Comparison of ENCODE assay signal across 9 cellular contexts in genomic region chr14:49950275-49951250, GRCh38. TPM values are rescaled to one million over a fixed set of nuclear protein-coding genes. Genes with fewer than 3 reads are reported as not detected.
DNase-seq lines count a peak whose midpoint lies in the region; ATAC-seq, FAIRE-seq and TF ChIP-seq lines count a peak whose summit lies in the region.
"Had no signal": no experiment of that assay in that cellular context is flagged by ENCODE, and none has a peak within 500 bp of the region (broad histone marks: within the 10 kb centered on the region; RNA-seq: fewer than 3 reads in every experiment).

No MANE protein-coding gene starts in this region.

- FAIRE-seq in GM12891 (lab: Jason Lieb, UNC): no peak

- TF ChIP-seq POLR2A in breast epithelium (IDR thresholded peaks at IDR 0.05) (no peak), gastroesophageal sphincter (IDR thresholded peaks at IDR 0.05) (no peak), GM12891 (IDR thresholded peaks at IDR 0.05; ENCODE audit: low read depth, low read length) (no peak)

- H3K4me3 ChIP-seq in breast epithelium (peak overlapping the region in 2 of 3 donors; percentile 23 to 34), gastroesophageal sphincter (no peak overlapping the region), HAP-1 (no peak overlapping the region)
- H3K4me3 ChIP-seq: esophagus muscularis mucosa had no signal

- H3K27ac ChIP-seq in breast epithelium: peak overlapping the region; percentile 45 to 80
- no peak overlapping the region for H3K27ac ChIP-seq in gastroesophageal sphincter
- H3K27ac ChIP-seq: esophagus muscularis mucosa had no signal

- WGBS in gastroesophageal sphincter (ENCODE audit: low coverage in 1 of 2), 2 donors: 75 to 85% methylated on average over 2 to 3 of the region's 4 CpGs

- H3K36me3 Mint-ChIP-seq in stimulated activated effector memory CD8-positive, alpha-beta T cell treated with anti-CD3 and anti-CD28 coated beads, Interleukin-12 subunit alpha, Interleukin-12 subunit beta, amount 100 ng/mL, for 72 hours: peaks cover 5% of the 10 kb centered on the region

- intact Hi-C loops in breast epithelium (cut with DNase I; ENCODE audit: low total_unique reads): no loop called here

- H3K4me1 Mint-ChIP-seq in stimulated activated effector memory CD8-positive, alpha-beta T cell treated with anti-CD3 and anti-CD28 coated beads, Interleukin-12 subunit alpha, Interleukin-12 subunit beta, amount 100 ng/mL, for 72 hours: peaks cover 47% of the 10 kb centered on the region

- no peak for TF ChIP-seq EP300 in gastroesophageal sphincter (IDR thresholded peaks at IDR 0.05)

- TF ChIP-seq CTCF in breast epithelium (IDR thresholded peaks at IDR 0.05): no peak
- no peak for TF ChIP-seq CTCF in gastroesophageal sphincter (IDR thresholded peaks at IDR 0.05)

- ATAC-seq in stimulated activated effector memory CD8-positive, alpha-beta T cell treated with anti-CD3 and anti-CD28 coated beads, Interleukin-12 subunit alpha, Interleukin-12 subunit beta, amount 100 ng/mL, for 72 hours: peak; percentile 79
- ATAC-seq in gastroesophageal sphincter: no peak

- in situ Hi-C loops in HAP-1 (cut with MboI; ENCODE audit: low sequenced_read_pairs): no loop called here

- H3K9me3 ChIP-seq in breast epithelium (no peaks in the 10 kb centered on the region), gastroesophageal sphincter (no peaks in the 10 kb centered on the region), HAP-1 (no peaks in the 10 kb centered on the region)
- H3K9me3 ChIP-seq: esophagus muscularis mucosa had no signal

- H3K36me3 ChIP-seq in breast epithelium (no peaks in the 10 kb centered on the region), gastroesophageal sphincter (no peaks in the 10 kb centered on the region), HAP-1 (replicated peaks) (no peaks in the 10 kb centered on the region)
- H3K36me3 ChIP-seq: esophagus muscularis mucosa had no signal

- no peaks in the 10 kb centered on the region for H3K27me3 ChIP-seq in breast epithelium
- H3K27me3 ChIP-seq in gastroesophageal sphincter: no peaks in the 10 kb centered on the region
- no peaks in the 10 kb centered on the region for H3K27me3 ChIP-seq in HAP-1 (ENCODE audit: low read depth)
- H3K27me3 ChIP-seq: esophagus muscularis mucosa had no signal

- H3K9me3 Mint-ChIP-seq in stimulated activated effector memory CD8-positive, alpha-beta T cell treated with anti-CD3 and anti-CD28 coated beads, Interleukin-12 subunit alpha, Interleukin-12 subunit beta, amount 100 ng/mL, for 72 hours: no peaks in the 10 kb centered on the region

- peak; percentile 30 for DNase-seq in NCI-H146 (lab: John Stamatoyannopoulos, UW)
- DNase-seq in NCI-H146 treated with DMSO at 0.1 percent for 48 hours (lab: John Stamatoyannopoulos, UW; ENCODE audit: unreplicated experiment): no peak
- peak; percentile 11 for DNase-seq in NCI-H226
- DNase-seq in breast epithelium (ENCODE audit: low spot score in 2 of 2): peak; percentile 89 to 96
- DNase-seq in stimulated activated effector memory CD8-positive, alpha-beta T cell treated with anti-CD3 and anti-CD28 coated beads, Interleukin-12 subunit alpha, Interleukin-12 subunit beta, amount 100 ng/mL, for 72 hours (ENCODE audit: low spot score in 2 of 2): no peak
- DNase-seq in HAP-1 (ENCODE audit: low spot score in 2 of 2): no peak
- DNase-seq in GM12891 (ENCODE audit: insufficient read length, low spot score): no peak

- peak overlapping the region; percentile 33 for H3K27ac Mint-ChIP-seq in stimulated activated effector memory CD8-positive, alpha-beta T cell treated with anti-CD3 and anti-CD28 coated beads, Interleukin-12 subunit alpha, Interleukin-12 subunit beta, amount 100 ng/mL, for 72 hours

- H3K4me1 ChIP-seq in breast epithelium: peaks cover 0 to 4% of the 10 kb centered on the region in 2 donors
- peaks cover 0 to 13% (median 6%) of the 10 kb centered on the region in 3 donors for H3K4me1 ChIP-seq in gastroesophageal sphincter
- H3K4me1 ChIP-seq in HAP-1: no peaks in the 10 kb centered on the region

- H3K4me3 Mint-ChIP-seq in stimulated activated effector memory CD8-positive, alpha-beta T cell treated with anti-CD3 and anti-CD28 coated beads, Interleukin-12 subunit alpha, Interleukin-12 subunit beta, amount 100 ng/mL, for 72 hours: no peak overlapping the region

TF ChIP-seq in GM12891, 5 proteins besides CTCF, POLR2A, EP300 and RAD21:
- TF ChIP-seq SPI1 (IDR thresholded peaks at IDR 0.05; ENCODE audit: low read depth, low read length) (no peak), TAF1 (IDR thresholded peaks at IDR 0.05; ENCODE audit: low read depth, low read length) (no peak), PAX5 (IDR thresholded peaks at IDR 0.05; ENCODE audit: insufficient read depth, low read length, severe bottlenecking) (no peak), POLR2AphosphoS5 (IDR thresholded peaks at IDR 0.05; ENCODE audit: low read depth, low read length) (no peak), POU2F2 (IDR thresholded peaks at IDR 0.05; ENCODE audit: low read depth, low read length) (no peak)
TF ChIP-seq in GM12891: peak in this region for 0.

RNA-seq across cellular contexts. Expression of gene ARF6, which starts 57.7 kb away (rescaled TPM):
- total RNA-seq in breast epithelium: 10 to 100 TPM; 39.2 to 63.8 (median 44.2) TPM
- total RNA-seq in gastroesophageal sphincter: 10 to 100 TPM; 43.1 to 59.6 (median 51.3) TPM
- polyA plus RNA-seq in GM12891 (2012; ENCODE audit: low read depth, missing spikeins): 46.5 TPM

Comparison
In these comparisons a context has a peak if more than half of its experiments do, and no peak if none do; other contexts are left out.
1. DNase-seq: peak in NCI-H146 (single experiment), NCI-H226 (single experiment) and breast epithelium (2 of 2); none in NCI-H146 treated with DMSO at 0.1 percent for 48 hours (single experiment), stimulated activated effector memory CD8-positive, alpha-beta T cell treated with anti-CD3 and anti-CD28 coated beads, Interleukin-12 subunit alpha, Interleukin-12 subunit beta, amount 100 ng/mL, for 72 hours (0 of 2), HAP-1 (0 of 2) and GM12891 (single experiment).
2. H3K27ac ChIP-seq: peak in breast epithelium (2 of 2); none in gastroesophageal sphincter (0 of 4).
3. H3K4me3 ChIP-seq: peak in breast epithelium (2 of 3); none in gastroesophageal sphincter (0 of 2) and HAP-1 (single experiment).